In the genomic region with DNA sequence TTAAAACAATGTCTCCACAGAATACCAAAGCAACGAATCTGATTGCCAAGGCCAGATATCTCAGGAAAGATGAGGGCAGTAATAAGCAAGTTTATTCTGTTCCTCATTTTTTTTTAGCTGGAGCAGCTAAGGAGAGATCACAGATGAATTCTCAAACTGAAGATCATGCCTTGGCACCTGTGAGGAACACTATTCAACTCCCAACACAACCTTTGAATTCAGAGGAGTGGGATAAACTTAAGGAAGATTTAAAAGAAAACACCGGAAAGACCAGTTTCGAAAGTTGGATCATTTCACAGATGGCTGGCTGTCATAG, we compare ENCODE assay signal across 8 cellular contexts. TPM values are rescaled to one million over a fixed set of nuclear protein-coding genes. Genes with fewer than 3 reads are reported as not detected.
DNase-seq lines count a peak whose midpoint lies in the region; ATAC-seq and TF ChIP-seq lines count a peak whose summit lies in the region.

No MANE protein-coding gene starts in this region.

- peaks cover 56% of the 10 kb centered on the region for H3K36me3 Mint-ChIP-seq in CD4-positive, alpha-beta T cell (ENCODE audit: low read depth)
- H3K36me3 Mint-ChIP-seq in neural progenitor cell = peaks cover 20% of the 10 kb centered on the region

- H3K27me3 ChIP-seq in CD4-positive, alpha-beta T cell (ENCODE audit: control insufficient read depth, insufficient read depth, low read length) = no peaks in the 10 kb centered on the region
- no peaks in the 10 kb centered on the region for H3K27me3 ChIP-seq in effector memory CD4-positive, alpha-beta T cell (replicated peaks; ENCODE audit: control insufficient read depth, insufficient read depth, low read length, poor library complexity, severe bottlenecking)
- H3K27me3 ChIP-seq in neural progenitor cell = no peaks in the 10 kb centered on the region

- peaks cover 79% of the 10 kb centered on the region for H3K4me1 Mint-ChIP-seq in CD4-positive, alpha-beta T cell (ENCODE audit: low read depth)
- peaks cover 32% of the 10 kb centered on the region for H3K4me1 Mint-ChIP-seq in neural progenitor cell

- intact Hi-C loops in CD4-positive, alpha-beta T cell (cut with DNase I, micrococcal nuclease) = loop anchor here (2.0 to 10.0 kb wide), 7 partner anchors 141 to 704 kb away; partner anchors contain the start of genes BRMS1L (in 1 of the 2), EAPP (in 1 of the 2), RALGAPA1 (in 1 of the 2) and SPTSSA (in 1 of the 2)

- peak overlapping the region; percentile 55 for H3K9ac ChIP-seq in neural progenitor cell

- H3K9me3 ChIP-seq in CD4-positive, alpha-beta T cell (ENCODE audit: control insufficient read depth, low read length) = no peaks in the 10 kb centered on the region
- H3K9me3 ChIP-seq in effector memory CD4-positive, alpha-beta T cell (ENCODE audit: control insufficient read depth, low read length) = no peaks in the 10 kb centered on the region
- no peaks in the 10 kb centered on the region for H3K9me3 ChIP-seq in neural progenitor cell (ENCODE audit: low read depth)

- TF ChIP-seq POLR2A in NB4 (IDR thresholded peaks at IDR 0.05; ENCODE audit: extremely low read depth, insufficient read length) = no peak

- H3K4me1 ChIP-seq in effector memory CD4-positive, alpha-beta T cell (ENCODE audit: control insufficient read depth, insufficient read depth, low read length, poor library complexity, severe bottlenecking) = peaks cover 28% of the 10 kb centered on the region
- peaks cover 6% of the 10 kb centered on the region for H3K4me1 ChIP-seq in neural progenitor cell

- ATAC-seq in CD4-positive, alpha-beta T cell (ENCODE audit: poor library complexity) = no peak
- ATAC-seq in GM18907 (IDR thresholded peaks at IDR 0.05; ENCODE audit: unreplicated experiment) = no peak

- no peaks in the 10 kb centered on the region for H4K20me1 ChIP-seq in neural progenitor cell (ENCODE audit: low read depth)

- peaks cover 57% of the 10 kb centered on the region for H3K79me2 ChIP-seq in neural progenitor cell (ENCODE audit: low read depth)

- CTCF ChIA-PET in CD4-positive, alpha-beta T cell (lab: Charles Lee) = interaction anchor here (1.2 to 2.6 kb wide), 2 partner anchors 18 to 281 kb away, joined by 4 to 10 read pairs; partner anchors contain the start of gene NFKBIA

- peak overlapping the region; percentile 99 for H3K27ac ChIP-seq in CD4-positive, alpha-beta T cell (ENCODE audit: low read depth, low read length)
- peak overlapping the region; percentile 99 for H3K27ac ChIP-seq in effector memory CD4-positive, alpha-beta T cell (ENCODE audit: insufficient read depth, low read length, poor library complexity, severe bottlenecking)
- no peak overlapping the region for H3K27ac ChIP-seq in neural progenitor cell

- H3K9me3 Mint-ChIP-seq in CD4-positive, alpha-beta T cell = no peaks in the 10 kb centered on the region
- no peaks in the 10 kb centered on the region for H3K9me3 Mint-ChIP-seq in neural progenitor cell

- POLR2A ChIA-PET in CD4-positive, alpha-beta T cell (lab: Charles Lee) = interaction anchor here (1.1 to 5.7 kb wide), 6 partner anchors 10 to 281 kb away, joined by 3 to 97 read pairs (median 36); partner anchors contain the start of genes FAM177A1, NFKBIA, PSMA6 and SRP54

- H3K36me3 ChIP-seq in effector memory CD4-positive, alpha-beta T cell (ENCODE audit: control insufficient read depth, insufficient read depth, low read length) = peaks cover 6% of the 10 kb centered on the region
- H3K36me3 ChIP-seq in neural progenitor cell = peaks cover 4% of the 10 kb centered on the region

- TF ChIP-seq CTCF in CD4-positive, alpha-beta T cell (IDR thresholded peaks at IDR 0.05) = no peak
- TF ChIP-seq CTCF in NB4 (IDR thresholded peaks at IDR 0.05; ENCODE audit: low read depth, low read length) (no peak), neural progenitor cell (IDR thresholded peaks at IDR 0.05) (no peak)

- peak overlapping the region; percentile 89 for H3K4me2 ChIP-seq in neural progenitor cell

- DNase-seq in CD4-positive, alpha-beta T cell = no peak
- DNase-seq in NB4 (ENCODE audit: low read depth) (peak; percentile 18), neural progenitor cell (ENCODE audit: low spot score) (no peak), dedifferentiated amniotic fluid mesenchymal stem cell (ENCODE audit: extremely low spot score) (no peak), NCI-H1930 (lab: John Stamatoyannopoulos, UW) (no peak), amniotic stem cell (lab: John Stamatoyannopoulos, UW) (no peak)
- no peak for DNase-seq in effector memory CD4-positive, alpha-beta T cell

- H3K27ac Mint-ChIP-seq in CD4-positive, alpha-beta T cell = peak overlapping the region; percentile 99
- peak overlapping the region; percentile 100 for H3K27ac Mint-ChIP-seq in neural progenitor cell

- no peaks in the 10 kb centered on the region for H3K27me3 Mint-ChIP-seq in CD4-positive, alpha-beta T cell
- peaks cover 7% of the 10 kb centered on the region for H3K27me3 Mint-ChIP-seq in neural progenitor cell (ENCODE audit: insufficient read depth, low read depth)

- peak overlapping the region; percentile 78 for H3K4me3 ChIP-seq in NB4 (ENCODE audit: low read depth, low read length)
- peak overlapping the region; percentile 73 for H3K4me3 ChIP-seq in effector memory CD4-positive, alpha-beta T cell (ENCODE audit: insufficient read depth, low read depth, low read length, poor library complexity, severe bottlenecking)
- peak overlapping the region; percentile 82 for H3K4me3 ChIP-seq in neural progenitor cell

- H3K4me3 Mint-ChIP-seq in CD4-positive, alpha-beta T cell = peak overlapping the region; percentile 100
- peak overlapping the region; percentile 99 for H3K4me3 Mint-ChIP-seq in neural progenitor cell

- H3F3A ChIP-seq in neural progenitor cell (ENCODE audit: low read depth) = peaks cover 16% of the 10 kb centered on the region

- H2AFZ ChIP-seq in neural progenitor cell (replicated peaks) = no peak overlapping the region

RNA-seq across cellular contexts. Expression of gene PRORP, which starts 1.0 kb away (rescaled TPM):
- total RNA-seq in CD4-positive, alpha-beta T cell = 10 to 100 TPM; 27.0 to 32.0 TPM
- 41.3 and 50.3 TPM in 2 replicates for total RNA-seq in neural progenitor cell (ENCODE audit: low replicate concordance)

RNA-seq across cellular contexts. Expression of gene PPP2R3C, which starts 1.6 kb away (rescaled TPM):
- total RNA-seq in CD4-positive, alpha-beta T cell = 10 to 100 TPM; 34.9 to 37.6 TPM
- 41.9 and 67.4 TPM in 2 replicates for total RNA-seq in neural progenitor cell (ENCODE audit: low replicate concordance)
